Comparison of ENCODE assay signal across 8 cellular contexts in the genomic region with DNA sequence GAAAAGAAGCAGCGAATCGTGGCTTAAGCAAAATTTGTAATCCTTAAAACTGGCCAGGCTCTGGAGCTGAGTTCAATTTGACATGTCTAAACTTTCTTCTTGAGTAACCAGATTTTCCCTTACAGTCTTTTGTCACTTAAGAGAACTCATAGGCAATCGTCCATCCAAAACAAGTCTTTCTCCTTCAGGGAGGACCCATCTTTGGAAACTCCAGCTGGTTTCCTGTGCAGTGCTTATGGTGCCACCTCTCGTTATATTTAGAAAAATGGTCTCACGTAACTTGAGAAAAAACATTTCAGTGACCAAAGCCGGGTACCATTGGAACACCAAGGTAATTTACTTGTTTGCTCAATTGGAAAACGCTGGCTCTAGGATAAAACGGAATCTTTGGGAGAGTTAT. TPM values are rescaled to one million over a fixed set of nuclear protein-coding genes. Genes with fewer than 3 reads are reported as not detected.
A peak's percentile ranks its signal among the peaks of the same experiment; 100 is the strongest.
DNase-seq lines count a peak whose midpoint lies in the region; TF ChIP-seq lines count a peak whose summit lies in the region.

No MANE protein-coding gene starts in this region.

- 0 out of 2 replicates have a peak, but pooled peaks have one; percentile 15 for TF ChIP-seq CTCF in HFFc6 (IDR thresholded peaks at IDR 0.05)
- TF ChIP-seq CTCF in endodermal cell (conservative IDR thresholded peaks at IDR 0.05), result no peak
- TF ChIP-seq CTCF in nephron (IDR thresholded peaks at IDR 0.05; ENCODE audit: unreplicated experiment in 3 of 3), result no peak

- peaks cover 13% of the 10 kb centered on the region for H3K4me1 ChIP-seq in endodermal cell (ENCODE audit: control insufficient read depth, insufficient read depth, low read length)

- H3K9me3 Mint-ChIP-seq in HFFc6 (no peaks in the 10 kb centered on the region), endodermal cell (no peaks in the 10 kb centered on the region), nephron (no peaks in the 10 kb centered on the region)

- H3K27ac Mint-ChIP-seq in HFFc6, result peak overlapping the region; percentile 73
- no peak overlapping the region for H3K27ac Mint-ChIP-seq in endodermal cell
- H3K27ac Mint-ChIP-seq in nephron, result peak overlapping the region; percentile 16 to 91 (median 39)

- DNase-seq in HFFc6 (peak; percentile 41), RPMI7951 (ENCODE audit: low read depth) (peak; percentile 73), endodermal cell (no peak), cerebellum (ENCODE audit: low spot score) (no peak), NCI-H1930 (lab: John Stamatoyannopoulos, UW) (no peak), NCI-H128 (lab: John Stamatoyannopoulos, UW; ENCODE audit: unreplicated experiment) (no peak), COLO829 (ENCODE audit: low spot score) (no peak)

- no peaks in the 10 kb centered on the region for H3K9me3 ChIP-seq in endodermal cell (ENCODE audit: control insufficient read depth, low read length)

- no peak overlapping the region for H3K9ac ChIP-seq in endodermal cell (ENCODE audit: extremely low read depth, low read length, poor library complexity, severe bottlenecking)

- no peaks in the 10 kb centered on the region for H3K36me3 ChIP-seq in endodermal cell (ENCODE audit: control insufficient read depth, insufficient read depth, low read length)

- 81 to 88% methylated on average over 6 to 8 of the region's 8 CpGs for WGBS in endodermal cell (ENCODE audit: insufficient coverage in 1 of 2, insufficient read length in 1 of 2), 2 experiments

- peak overlapping the region; percentile 82 for H3K4me3 ChIP-seq in endodermal cell (ENCODE audit: low read length)

- H3K4me1 Mint-ChIP-seq in HFFc6 (ENCODE audit: low read depth) (peaks cover 57% of the 10 kb centered on the region), endodermal cell (peaks cover 20% of the 10 kb centered on the region), nephron (peaks cover 33% of the 10 kb centered on the region)

- H3K36me3 Mint-ChIP-seq in HFFc6 (ENCODE audit: low read depth), result no peaks in the 10 kb centered on the region; the same call in 1 of the 2 replicates
- H3K36me3 Mint-ChIP-seq in endodermal cell (ENCODE audit: low read depth), result no peaks in the 10 kb centered on the region
- H3K36me3 Mint-ChIP-seq in nephron (ENCODE audit: low read depth), result no peaks in the 10 kb centered on the region

- no peak overlapping the region for H3K27ac ChIP-seq in endodermal cell (ENCODE audit: low read depth, low read length)

- H3K4me3 Mint-ChIP-seq in HFFc6, result peak overlapping the region; percentile 84
- H3K4me3 Mint-ChIP-seq in endodermal cell, result peak overlapping the region; percentile 87
- peak overlapping the region; percentile 89 to 94 (median 91) for H3K4me3 Mint-ChIP-seq in nephron

- H3K27me3 ChIP-seq in endodermal cell (ENCODE audit: control insufficient read depth, insufficient read depth, low read length, poor library complexity, severe bottlenecking), result peaks cover 24% of the 10 kb centered on the region

- H3K27me3 Mint-ChIP-seq in HFFc6 (ENCODE audit: insufficient read depth) (no peaks in the 10 kb centered on the region), endodermal cell (ENCODE audit: insufficient read depth) (peaks cover 29% of the 10 kb centered on the region), nephron (ENCODE audit: low read depth) (peaks cover 34% of the 10 kb centered on the region)

RNA-seq across cellular contexts. Expression of a gene that starts 1.9 kb away (rescaled TPM):
- 100 to 1,000 TPM; 241 to 290 (median 277) TPM for total RNA-seq in HFFc6 (2021; fragmentation: NEBNext Ultra II Directional; extraction: Animal tissue kit (Norgen Biotek cat#: 25700))
- total RNA-seq in RPMI7951 (2014; rRNA removed; shearing (Covaris generic)), result 241 and 255 TPM in 2 replicates
- total RNA-seq in endodermal cell (100 to 1,000 TPM; 155 to 168 TPM), cerebellum (93.7 TPM)
- polyA plus RNA-seq in endodermal cell (2013, experiment 1 of 2), result 225 TPM
- polyA plus RNA-seq in endodermal cell (2013, experiment 2 of 2), result 224 TPM

RNA-seq across cellular contexts. Expression of a gene that starts 45.4 kb away (rescaled TPM):
- under 1 TPM in 3 of 6 experiments, not detected in 3; 0.19 to 0.45 (median 0.33) TPM for total RNA-seq in HFFc6 (2021; fragmentation: NEBNext Ultra II Directional; extraction: Animal tissue kit (Norgen Biotek cat#: 25700))
- total RNA-seq in RPMI7951 (2014; rRNA removed; shearing (Covaris generic)), result not detected in 2 replicates
- total RNA-seq in endodermal cell, result 1 to 10 TPM; 1.6 to 2.3 TPM
- polyA plus RNA-seq in endodermal cell (2013, experiment 1 of 2), result 0.36 TPM
- polyA plus RNA-seq in endodermal cell (2013, experiment 2 of 2), result 0.54 TPM
- total RNA-seq in cerebellum, result 6.8 TPM

RNA-seq across cellular contexts. Expression of a gene that starts 57.5 kb away (rescaled TPM):
- total RNA-seq in HFFc6 (2021; fragmentation: NEBNext Ultra II Directional; extraction: Animal tissue kit (Norgen Biotek cat#: 25700)), result 100 to 1,000 TPM; 116 to 160 (median 147) TPM
- total RNA-seq in RPMI7951 (2014; rRNA removed; shearing (Covaris generic)), result 88.6 and 100.0 TPM in 2 replicates
- total RNA-seq in endodermal cell, result 10 to 100 TPM; 79.5 to 96.4 TPM
- polyA plus RNA-seq in endodermal cell (2013, experiment 1 of 2), result 123 TPM
- polyA plus RNA-seq in endodermal cell (2013, experiment 2 of 2), result 111 TPM
- total RNA-seq in cerebellum, result 43.8 TPM

Comparison
In these comparisons a context has a peak if more than half of its experiments do, and no peak if none do; other contexts are left out.
1. DNase-seq: peak in HFFc6 (single experiment) and RPMI7951 (single experiment); none in endodermal cell (single experiment), cerebellum (single experiment), NCI-H1930 (0 of 2), NCI-H128 (single experiment) and COLO829 (single experiment).
2. Peak in every context shown above with its lines, with median percentiles within 50 percentile points of each other: H3K4me3 Mint-ChIP-seq.